Comparison of ENCODE assay signal across 20 cellular contexts in the genomic region with DNA sequence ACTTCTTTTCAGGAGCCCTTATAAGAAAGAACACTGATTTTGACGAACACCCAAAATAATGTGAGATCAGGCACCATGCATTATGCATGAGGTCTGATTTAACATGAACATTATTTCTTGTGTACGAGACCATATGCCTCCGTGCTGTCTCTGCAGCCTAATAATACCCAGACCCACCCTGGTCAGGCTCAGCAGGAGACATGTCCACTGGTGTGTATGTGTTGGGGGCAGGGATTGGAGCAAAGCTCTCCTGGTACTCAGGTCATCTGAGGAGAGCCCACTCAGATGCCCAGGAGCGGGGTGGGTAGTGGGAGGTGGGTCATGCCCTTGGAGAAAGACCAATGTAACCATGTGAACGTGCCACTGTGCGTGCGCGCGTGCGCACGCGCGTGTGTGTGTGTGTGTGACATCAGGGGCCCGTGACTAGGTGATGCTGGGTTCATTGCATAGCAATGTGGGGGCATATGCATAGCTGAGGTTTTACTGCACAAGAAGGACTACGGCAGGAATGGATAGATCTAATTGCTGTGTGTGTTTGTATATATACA. TPM values are rescaled to one million over a fixed set of nuclear protein-coding genes. Genes with fewer than 3 reads are reported as not detected.
DNase-seq lines count a peak whose midpoint lies in the region; ATAC-seq and TF ChIP-seq lines count a peak whose summit lies in the region.
"Had no signal": no experiment of that assay in that cellular context is flagged by ENCODE, and none has a peak within 500 bp of the region (broad histone marks: within the 10 kb centered on the region; RNA-seq: fewer than 3 reads in every experiment).

No MANE protein-coding gene starts in this region.

- H2AFZ ChIP-seq in smooth muscle cell (ENCODE audit: low read depth) = no peak overlapping the region

- TF ChIP-seq POLR2A in esophagus squamous epithelium (IDR thresholded peaks at IDR 0.05) = no peak

- ATAC-seq in activated T-cell treated with anti-CD3 and anti-CD28 coated beads, Interleukin-2, amount 50 U/mL, for 4 hours = no peak

- H3K9me3 Mint-ChIP-seq in activated T-cell treated with anti-CD3 and anti-CD28 coated beads, Interleukin-2, amount 50 U/mL, for 24 hours = no peaks in the 10 kb centered on the region
- no peaks in the 10 kb centered on the region for H3K9me3 Mint-ChIP-seq in activated T-cell treated with anti-CD3 and anti-CD28 coated beads, Interleukin-2, amount 50 U/mL, for 4 hours

- H3K27ac ChIP-seq in SK-N-MC = peak overlapping the region; percentile 70; the same call in 1 of the 2 replicates
- H3K27ac ChIP-seq in smooth muscle cell (ENCODE audit: low read depth) = peak overlapping the region; percentile 82
- peak overlapping the region in 2 of 4 donors; percentile 9 to 34 for H3K27ac ChIP-seq in esophagus squamous epithelium
- H3K27ac ChIP-seq: SJCRH30 had no signal

- H3K9me3 ChIP-seq in SK-N-MC (ENCODE audit: low read depth, low read length) (no peaks in the 10 kb centered on the region), smooth muscle cell (replicated peaks; ENCODE audit: low read depth) (no peaks in the 10 kb centered on the region), MG63 (no peaks in the 10 kb centered on the region), esophagus squamous epithelium (no peaks in the 10 kb centered on the region)
- H3K9me3 ChIP-seq: BE2C, SJCRH30 had no signal

- peaks cover 60% of the 10 kb centered on the region for H3K27me3 Mint-ChIP-seq in activated T-cell treated with anti-CD3 and anti-CD28 coated beads, Interleukin-2, amount 50 U/mL, for 24 hours
- H3K27me3 Mint-ChIP-seq in activated T-cell treated with anti-CD3 and anti-CD28 coated beads, Interleukin-2, amount 50 U/mL, for 4 hours (ENCODE audit: low read depth) = peaks cover 46% of the 10 kb centered on the region

- H3K79me2 ChIP-seq in smooth muscle cell (ENCODE audit: low read depth) = no peaks in the 10 kb centered on the region

- H3K4me1 ChIP-seq in smooth muscle cell (ENCODE audit: low read depth) (peaks cover 20% of the 10 kb centered on the region), esophagus squamous epithelium (peaks cover 7 to 67% (median 18%) of the 10 kb centered on the region in 3 donors)
- H3K4me1 ChIP-seq: BE2C, SJCRH30 had no signal

- DNase-seq in activated T-cell treated with anti-CD3 and anti-CD28 coated beads, Interleukin-2, amount 50 U/mL, for 24 hours = peak; percentile 22
- DNase-seq in activated T-cell treated with anti-CD3 and anti-CD28 coated beads, Interleukin-2, amount 50 U/mL, for 4 hours = no peak
- no peak for DNase-seq in SK-N-MC (ENCODE audit: low read depth, low spot score)
- DNase-seq in kidney glomerular epithelial cell (lab: John Stamatoyannopoulos, UW) = peak; percentile 7
- DNase-seq in smooth muscle cell (lab: John Stamatoyannopoulos, UW; ENCODE audit: unreplicated experiment) = no peak
- DNase-seq in MG63 = no peak
- no peak for DNase-seq in esophagus squamous epithelium (lab: John Stamatoyannopoulos, UW)
- no peak for DNase-seq in activated T-cell treated with anti-CD3 and anti-CD28 coated beads for 4 hours
- DNase-seq: 8988T; BE2C; CD4-positive, alpha-beta memory T cell; DMS79; KG1; MV-4-11; NCI-H1417; NCI-H187; NCI-H226; NCI-H524 treated with DMSO at 0.1 percent for 48 hours; SJCRH30 had no signal

- intact Hi-C loops in esophagus squamous epithelium (cut with DNase I) = no loop called here

- no peak overlapping the region for H3K27ac Mint-ChIP-seq in activated T-cell treated with anti-CD3 and anti-CD28 coated beads, Interleukin-2, amount 50 U/mL, for 24 hours

- H3K4me3 Mint-ChIP-seq in activated T-cell treated with anti-CD3 and anti-CD28 coated beads, Interleukin-2, amount 50 U/mL, for 24 hours = no peak overlapping the region
- H3K4me3 Mint-ChIP-seq in activated T-cell treated with anti-CD3 and anti-CD28 coated beads, Interleukin-2, amount 50 U/mL, for 4 hours = no peak overlapping the region
- H3K4me3 Mint-ChIP-seq: CD4-positive, alpha-beta memory T cell had no signal

- WGBS in smooth muscle cell (ENCODE audit: low lambda C conversion rate) = 79% methylated on average over 15 of the region's 15 CpGs
- WGBS in esophagus squamous epithelium, 2 donors = 85 to 87% methylated on average over 13 to 15 of the region's 15 CpGs

- H3K4me3 ChIP-seq in SK-N-MC (peak overlapping the region; percentile 64), smooth muscle cell (no peak overlapping the region), MG63 (no peak overlapping the region), esophagus squamous epithelium (no peak overlapping the region)
- H3K4me3 ChIP-seq: SJCRH30 had no signal

- H3K36me3 Mint-ChIP-seq in activated T-cell treated with anti-CD3 and anti-CD28 coated beads, Interleukin-2, amount 50 U/mL, for 24 hours (ENCODE audit: low read depth) = no peaks in the 10 kb centered on the region
- H3K36me3 Mint-ChIP-seq in activated T-cell treated with anti-CD3 and anti-CD28 coated beads, Interleukin-2, amount 50 U/mL, for 4 hours (ENCODE audit: insufficient read depth) = no peaks in the 10 kb centered on the region
- H3K36me3 Mint-ChIP-seq: CD4-positive, alpha-beta memory T cell had no signal

- H4K20me1 ChIP-seq in smooth muscle cell (ENCODE audit: low read depth) = peaks cover 3% of the 10 kb centered on the region

- H3K9ac ChIP-seq in SK-N-MC (ENCODE audit: insufficient read length) = peak overlapping the region; percentile 47
- peak overlapping the region; percentile 8 for H3K9ac ChIP-seq in smooth muscle cell (ENCODE audit: low read depth)

- H3K36me3 ChIP-seq in SK-N-MC (ENCODE audit: insufficient read depth, low read length) = peaks cover 13% of the 10 kb centered on the region
- H3K36me3 ChIP-seq in smooth muscle cell (ENCODE audit: low read depth) = no peaks in the 10 kb centered on the region
- H3K36me3 ChIP-seq in MG63 = no peaks in the 10 kb centered on the region
- no peaks in the 10 kb centered on the region for H3K36me3 ChIP-seq in esophagus squamous epithelium
- H3K36me3 ChIP-seq: BE2C, SJCRH30 had no signal

- H3F3A ChIP-seq in smooth muscle cell (ENCODE audit: low read depth) = no peaks in the 10 kb centered on the region

- H3K27me3 ChIP-seq in smooth muscle cell (ENCODE audit: low read depth) = peaks cover 31% of the 10 kb centered on the region
- peaks cover 5% of the 10 kb centered on the region; the same call in 1 of the 2 replicates for H3K27me3 ChIP-seq in MG63
- H3K27me3 ChIP-seq in esophagus squamous epithelium = peaks cover 0 to 67% (median 11%) of the 10 kb centered on the region in 4 donors
- H3K27me3 ChIP-seq: SJCRH30 had no signal

- H3K4me1 Mint-ChIP-seq in activated T-cell treated with anti-CD3 and anti-CD28 coated beads, Interleukin-2, amount 50 U/mL, for 24 hours (ENCODE audit: low read depth) = peaks cover 4% of the 10 kb centered on the region
- H3K4me1 Mint-ChIP-seq in activated T-cell treated with anti-CD3 and anti-CD28 coated beads, Interleukin-2, amount 50 U/mL, for 4 hours (ENCODE audit: low read depth) = peaks cover 4% of the 10 kb centered on the region

- peak overlapping the region; percentile 78 for H3K4me2 ChIP-seq in smooth muscle cell

- no peak for TF ChIP-seq CTCF in smooth muscle cell (IDR thresholded peaks at IDR 0.05; ENCODE audit: borderline replicate concordance, insufficient read depth, poor library complexity, severe bottlenecking)
- TF ChIP-seq CTCF in esophagus squamous epithelium (IDR thresholded peaks at IDR 0.05) = no peak

RNA-seq across cellular contexts. Expression of gene POU3F1, which starts 7.1 kb away (rescaled TPM):
- total RNA-seq in activated T-cell treated with anti-CD3 and anti-CD28 coated beads, Interleukin-2, amount 50 U/mL, for 4 hours = 1 to 10 TPM in 2 of 3 donors, under 1 TPM in 1; 0.91 to 1.3 (median 1.0) TPM
- total RNA-seq in smooth muscle cell (not detected in 2 replicates), esophagus squamous epithelium (1 to 10 TPM; 2.1 to 4.5 (median 2.8) TPM)
- polyA plus RNA-seq in smooth muscle cell = 0.55 and 1.4 TPM in 2 replicates
- not detected in 2 replicates for total RNA-seq in MG63 (2014; rRNA removed; shearing (Covaris generic); ENCODE audit: low replicate concordance)
- total RNA-seq: H4 had no signal

RNA-seq across cellular contexts. Expression of gene UTP11, which starts 26.9 kb away (rescaled TPM):
- 100 to 1,000 TPM; 103 to 105 (median 104) TPM for total RNA-seq in activated T-cell treated with anti-CD3 and anti-CD28 coated beads, Interleukin-2, amount 50 U/mL, for 4 hours
- total RNA-seq in smooth muscle cell = 72.4 and 73.5 TPM in 2 replicates
- 43.7 and 44.4 TPM in 2 replicates for polyA plus RNA-seq in smooth muscle cell
- total RNA-seq in MG63 (2014; rRNA removed; shearing (Covaris generic); ENCODE audit: low replicate concordance) = 101 and 200 TPM in 2 replicates
- 10 to 100 TPM; 38.5 to 71.5 (median 54.5) TPM for total RNA-seq in esophagus squamous epithelium

RNA-seq across cellular contexts. Expression of gene FHL3, which starts 34.1 kb away (rescaled TPM):
- total RNA-seq in activated T-cell treated with anti-CD3 and anti-CD28 coated beads, Interleukin-2, amount 50 U/mL, for 4 hours = 10 to 100 TPM; 15.9 to 33.8 (median 26.9) TPM
- total RNA-seq in smooth muscle cell (29.5 and 32.0 TPM in 2 replicates), esophagus squamous epithelium (10 to 100 TPM in 3 of 4 donors, 1 to 10 TPM in 1; 6.2 to 18.7 (median 12.4) TPM)
- 67.1 and 70.2 TPM in 2 replicates for polyA plus RNA-seq in smooth muscle cell
- total RNA-seq in MG63 (2014; rRNA removed; shearing (Covaris generic); ENCODE audit: low replicate concordance) = 13.7 and 26.0 TPM in 2 replicates

RNA-seq across cellular contexts. Expression of gene SF3A3, which starts 49.6 kb away (rescaled TPM):
- total RNA-seq in activated T-cell treated with anti-CD3 and anti-CD28 coated beads, Interleukin-2, amount 50 U/mL, for 4 hours = 100 to 1,000 TPM; 130 to 133 (median 130) TPM
- 74.9 and 79.6 TPM in 2 replicates for total RNA-seq in smooth muscle cell
- polyA plus RNA-seq in smooth muscle cell = 50.8 and 54.0 TPM in 2 replicates
- total RNA-seq in MG63 (2014; rRNA removed; shearing (Covaris generic); ENCODE audit: low replicate concordance) = 91.1 and 159 TPM in 2 replicates
- total RNA-seq in esophagus squamous epithelium = 10 to 100 TPM; 33.9 to 49.7 (median 44.4) TPM

Comparison
In these comparisons a context has a peak if more than half of its experiments do, and no peak if none do; other contexts are left out.
1. DNase-seq: peak in activated T-cell treated with anti-CD3 and anti-CD28 coated beads, Interleukin-2, amount 50 U/mL, for 24 hours (single experiment) and kidney glomerular epithelial cell (single experiment); none in activated T-cell treated with anti-CD3 and anti-CD28 coated beads, Interleukin-2, amount 50 U/mL, for 4 hours (single experiment), SK-N-MC (single experiment), smooth muscle cell (single experiment), MG63 (single experiment), esophagus squamous epithelium (single experiment) and activated T-cell treated with anti-CD3 and anti-CD28 coated beads for 4 hours (single experiment).